22 cellular contexts compared by ENCODE assay signal in genomic region chr5:67725591-67725990, GRCh38.
"Had no signal": no experiment of that assay in that cellular context is flagged by ENCODE, and none has a peak within 500 bp of the region (broad histone marks: within the 10 kb centered on the region; RNA-seq: fewer than 3 reads in every experiment).

No MANE protein-coding gene starts in this region.

- H3K4me1 ChIP-seq: left lung, lower lobe of right lung, right lobe of liver had no signal

- H3K4me3 ChIP-seq: left lung, lower lobe of right lung, right lobe of liver, smooth muscle cell had no signal

- ATAC-seq: left lung, lower lobe of right lung had no signal

- H3K27ac ChIP-seq: brain microvascular endothelial cell, left lung, lower lobe of right lung, right lobe of liver had no signal

- H3K27me3 ChIP-seq: ascending aorta, brain microvascular endothelial cell, left lung, right lobe of liver had no signal

- H3K36me3 ChIP-seq: ascending aorta, brain microvascular endothelial cell, left lung, lower lobe of right lung, right lobe of liver had no signal

- DNase-seq: activated CD4-positive, alpha-beta memory T cell treated with anti-CD3 and anti-CD28 coated beads for 36 hours; activated CD4-positive, alpha-beta T cell treated with anti-CD3 and anti-CD28 coated beads, Interleukin-2, amount 10 ng/mL, durations not matched to agents 24 days and 14 days; activated CD4-positive, CD25-positive, alpha-beta regulatory T cell treated with anti-CD3 and anti-CD28 coated beads, Interleukin-2, amount 50 U/mL, for 72 hours; activated CD8-positive, alpha-beta memory T cell treated with anti-CD3 and anti-CD28 coated beads, Interleukin-2, amount 50 U/mL, for 4 hours; activated effector memory CD4-positive, alpha-beta T cell treated with anti-CD3 and anti-CD28 coated beads, Interleukin-2, amount 50 U/mL, for 16 hours; activated naive CD4-positive, alpha-beta T cell treated with anti-CD3 and anti-CD28 coated beads for 36 hours; activated naive CD8-positive, alpha-beta T cell treated with anti-CD3 and anti-CD28 coated beads for 36 hours; activated T-cell treated with anti-CD3 and anti-CD28 coated beads, Interleukin-2, amount 50 U/mL, for 1 hour; brain microvascular endothelial cell; central memory CD4-positive, alpha-beta T cell; effector CD8-positive, alpha-beta T cell; foreskin fibroblast; kidney glomerular epithelial cell; left lung; lower lobe of right lung; right lobe of liver; stimulated activated CD4-positive, alpha-beta T cell treated with anti-CD3 and anti-CD28 coated beads, Interleukin-1b, Interleukin-23, amount 100 ng/mL, for 48 hours; stimulated activated naive CD4-positive, alpha-beta T cell; T-helper 2 cell; trophoblast cell had no signal

- H3K9me3 ChIP-seq: ascending aorta, left lung, lower lobe of right lung, right lobe of liver had no signal
